ENCODE assay signal across 20 cellular contexts in the genomic region with DNA sequence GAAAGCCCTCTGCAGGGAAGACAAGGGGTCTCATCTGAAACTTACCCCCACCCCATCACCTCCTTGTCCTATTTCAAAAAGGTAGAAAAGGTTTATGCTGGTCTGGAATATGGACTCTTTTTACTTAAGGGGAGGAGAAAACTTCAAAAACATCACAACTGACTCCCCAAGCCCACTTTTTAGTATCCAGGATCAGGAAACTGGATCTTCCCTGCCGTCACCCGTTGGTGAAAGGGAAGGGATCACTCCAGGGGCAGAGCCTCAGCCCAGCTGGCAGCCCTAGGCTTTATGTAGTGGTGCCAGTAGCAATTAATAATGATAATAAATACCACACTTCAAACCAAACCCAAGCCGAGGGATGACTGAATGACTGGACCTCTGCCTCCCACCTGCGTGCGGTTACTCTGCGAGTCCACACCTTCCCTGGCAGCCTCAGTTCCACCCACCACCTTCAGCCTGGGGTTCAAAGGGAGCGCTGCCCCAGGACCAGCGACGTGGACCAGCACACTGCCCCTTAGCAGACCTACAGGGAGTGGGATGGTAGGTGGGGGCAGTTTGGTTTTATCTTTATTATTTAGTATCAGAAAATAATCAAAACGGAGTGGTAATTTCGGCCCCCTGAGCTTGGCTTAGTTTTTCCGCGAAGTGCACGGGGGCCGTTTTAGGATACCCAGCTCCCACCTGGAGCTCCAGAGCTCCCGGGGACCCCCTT. TPM values are rescaled to one million over a fixed set of nuclear protein-coding genes. Genes with fewer than 3 reads are reported as not detected.
DNase-seq lines count a peak whose midpoint lies in the region; ATAC-seq and TF ChIP-seq lines count a peak whose summit lies in the region.
"Had no signal": no experiment of that assay in that cellular context is flagged by ENCODE, and none has a peak within 500 bp of the region (broad histone marks: within the 10 kb centered on the region; RNA-seq: fewer than 3 reads in every experiment).

No MANE protein-coding gene starts in this region.

- H3K27me3 ChIP-seq in HUES64 (ENCODE audit: insufficient read depth, low read length), result peaks cover 97% of the 10 kb centered on the region
- peaks cover 18 to 27% of the 10 kb centered on the region in 2 donors for H3K27me3 ChIP-seq in duodenal mucosa (ENCODE audit: control insufficient read depth in 1 of 2, insufficient read depth in 2 of 2, low read length in 2 of 2)
- H3K27me3 ChIP-seq in spleen (replicated peaks in 1 of 7), result peaks cover 8 to 92% (median 63%) of the 10 kb centered on the region in 7 donors

- peaks cover 22 to 31% of the 10 kb centered on the region in 2 donors for H3K4me1 Mint-ChIP-seq in immature natural killer cell

- H3K27me3 Mint-ChIP-seq in immature natural killer cell (ENCODE audit: low read depth in 3 of 3), result peaks cover 36 to 61% (median 52%) of the 10 kb centered on the region in 3 donors

- H3K9ac ChIP-seq in HUES64 (ENCODE audit: low read depth, low read length) (no peak overlapping the region), duodenal mucosa (ENCODE audit: low read depth in 1 of 2, low read length in 2 of 2) (peak overlapping the region; percentile 54 to 90)

- no peaks in the 10 kb centered on the region for H3K36me3 ChIP-seq in HUES64 (ENCODE audit: insufficient read depth, low read length)
- H3K36me3 ChIP-seq in duodenal mucosa (ENCODE audit: control insufficient read depth in 1 of 2, insufficient read depth in 2 of 2, low read length in 2 of 2), result no peaks in the 10 kb centered on the region
- no peaks in the 10 kb centered on the region for H3K36me3 ChIP-seq in mesodermal cell (ENCODE audit: control insufficient read depth, insufficient read depth, low read length)
- no peaks in the 10 kb centered on the region for H3K36me3 ChIP-seq in spleen

- no peak for TF ChIP-seq POLR2A in spleen (IDR thresholded peaks at IDR 0.05)

- H3K27ac ChIP-seq in HUES64 (ENCODE audit: low read depth, low read length) (no peak overlapping the region), duodenal mucosa (ENCODE audit: low read depth, low read length) (no peak overlapping the region), mesodermal cell (ENCODE audit: low read depth, low read length, severe bottlenecking) (no peak overlapping the region), spleen (peak overlapping the region in 6 of 8 donors; percentile 43 to 93 (median 89))

- H3K4me3 Mint-ChIP-seq in immature natural killer cell, result no peak overlapping the region
- H3K4me3 Mint-ChIP-seq: activated T-helper 1 cell treated with anti-CD3 and anti-CD28 coated beads, Interleukin-12 subunit alpha, Interleukin-12 subunit beta, Interleukin-2, Interleukin-4 antibody, amounts not matched to agents 30 ng/mL and 10 ng/mL and 1 ng/mL, durations not matched to agents 14 hours and 24 hours and 36 hours had no signal

- H3K4me3 ChIP-seq in HUES64 (ENCODE audit: low read length) (peak overlapping the region; percentile 48; the same call in 1 of the 2 replicates), duodenal mucosa (ENCODE audit: low read depth in 1 of 2, low read length in 2 of 2) (peak overlapping the region; percentile 62 to 66), mesodermal cell (ENCODE audit: extremely low read depth, insufficient read depth, low read length, poor library complexity, severe bottlenecking) (peak overlapping the region; percentile 24), spleen (peak overlapping the region in 4 of 8 donors; percentile 68 to 86 (median 68))

- no peak for DNase-seq in spleen
- DNase-seq in immature natural killer cell, result no peak
- no peak for DNase-seq in RKO (ENCODE audit: low spot score)
- no peak for DNase-seq in NCI-H82 (lab: John Stamatoyannopoulos, UW)
- DNase-seq: activated CD8-positive, alpha-beta T cell treated with anti-CD3 and anti-CD28 coated beads for 36 hours; activated naive CD8-positive, alpha-beta T cell treated with anti-CD3 and anti-CD28 coated beads, Interleukin-2, amount 50 U/mL, for 24 hours; COR-L47; erythroblast; GF-D8; KBM-7; left cardiac atrium; NCI-H1105; NCI-H774; stimulated activated naive CD8-positive, alpha-beta T cell treated with anti-CD3 and anti-CD28 coated beads, Interleukin-15, Interleukin-2, amounts not matched to agents 100 U/mL and 50 U/mL, for 24 hours had no signal

- intact Hi-C loops in spleen (cut with DNase I; ENCODE audit: low total_unique reads), result loop anchor here (5.0 to 10.0 kb wide), 2 partner anchors 47 to 140 kb away; no protein-coding TSS in a partner anchor

- H3K36me3 Mint-ChIP-seq in immature natural killer cell, result peaks cover 0 to 3% (median 0%) of the 10 kb centered on the region in 3 donors

- TF ChIP-seq CTCF in spleen (IDR thresholded peaks at IDR 0.05 in 8 of 11, conservative IDR thresholded peaks at IDR 0.05 in 3 of 11), result no peak

- H3K4me1 ChIP-seq in HUES64 (ENCODE audit: insufficient read depth, low read length) (peaks cover 5% of the 10 kb centered on the region; the same call in 1 of the 2 replicates), duodenal mucosa (ENCODE audit: control insufficient read depth in 1 of 2, insufficient read depth in 2 of 2, low read length in 2 of 2) (peaks cover 8 to 11% of the 10 kb centered on the region in 2 donors), mesodermal cell (ENCODE audit: control insufficient read depth, insufficient read depth, low read length, poor library complexity, severe bottlenecking) (peaks cover 9% of the 10 kb centered on the region), spleen (peaks cover 0 to 45% (median 19%) of the 10 kb centered on the region in 6 donors)

- 5% methylated on average over 15 of the region's 16 CpGs for WGBS in HUES64
- 14 to 22% methylated on average over 8 to 11 of the region's 16 CpGs for WGBS in mesodermal cell (ENCODE audit: insufficient coverage in 2 of 2), 2 experiments
- 35 to 45% (median 40%) methylated on average over 15 to 16 of the region's 16 CpGs for WGBS in spleen, 5 donors

- no peak overlapping the region for H3K27ac Mint-ChIP-seq in immature natural killer cell
- H3K27ac Mint-ChIP-seq: activated CD8-positive, alpha-beta T cell treated with anti-CD3 and anti-CD28 coated beads for 36 hours; activated naive CD8-positive, alpha-beta T cell treated with anti-CD3 and anti-CD28 coated beads, Interleukin-2, amount 50 U/mL, for 24 hours had no signal

- H3K9me3 Mint-ChIP-seq in immature natural killer cell, result peaks cover 0 to 2% (median 0%) of the 10 kb centered on the region in 6 donors
- H3K9me3 Mint-ChIP-seq: activated CD8-positive, alpha-beta T cell treated with anti-CD3 and anti-CD28 coated beads for 36 hours; activated naive CD8-positive, alpha-beta T cell treated with anti-CD3 and anti-CD28 coated beads, Interleukin-2, amount 50 U/mL, for 24 hours; activated T-helper 1 cell treated with anti-CD3 and anti-CD28 coated beads, Interleukin-12 subunit alpha, Interleukin-12 subunit beta, Interleukin-2, Interleukin-4 antibody, amounts not matched to agents 30 ng/mL and 10 ng/mL and 1 ng/mL, durations not matched to agents 14 hours and 24 hours and 36 hours had no signal

- no peaks in the 10 kb centered on the region for H3K9me3 ChIP-seq in HUES64 (ENCODE audit: insufficient read depth, low read depth, low read length)
- no peaks in the 10 kb centered on the region for H3K9me3 ChIP-seq in duodenal mucosa (ENCODE audit: control insufficient read depth in 1 of 2, low read length in 2 of 2)
- no peaks in the 10 kb centered on the region for H3K9me3 ChIP-seq in mesodermal cell (ENCODE audit: control insufficient read depth, low read length)
- no peaks in the 10 kb centered on the region for H3K9me3 ChIP-seq in spleen

- no peak for ATAC-seq in GM21737 (IDR thresholded peaks at IDR 0.05; ENCODE audit: unreplicated experiment)
- ATAC-seq: activated CD8-positive, alpha-beta T cell treated with anti-CD3 and anti-CD28 coated beads for 36 hours; activated naive CD8-positive, alpha-beta T cell treated with anti-CD3 and anti-CD28 coated beads, Interleukin-2, amount 50 U/mL, for 24 hours; Panc1; stimulated activated naive CD8-positive, alpha-beta T cell treated with anti-CD3 and anti-CD28 coated beads, Interleukin-15, Interleukin-2, amounts not matched to agents 100 U/mL and 50 U/mL, for 24 hours had no signal

RNA-seq across cellular contexts. Expression of gene GATA6, which starts 4.9 kb away (rescaled TPM):
- 4.3 TPM for polyA plus RNA-seq in HUES64 (2013, experiment 1 of 2)
- 5.0 TPM for polyA plus RNA-seq in HUES64 (2013, experiment 2 of 2)
- polyA plus RNA-seq in mesodermal cell (2013, experiment 1 of 2), result 25.2 TPM
- polyA plus RNA-seq in mesodermal cell (2013, experiment 2 of 2), result 29.9 TPM
- total RNA-seq in spleen, result 10 to 100 TPM; 27.4 to 65.3 (median 42.3) TPM
- 10 to 100 TPM in 1 of 3 donors, 1 to 10 TPM in 2; 4.2 to 14.8 (median 4.9) TPM for polyA plus RNA-seq in spleen
- polyA plus RNA-seq in immature natural killer cell, result under 1 TPM in 1 of 3 donors, not detected in 2; 0.09 TPM
- total RNA-seq: activated CD8-positive, alpha-beta T cell treated with anti-CD3 and anti-CD28 coated beads for 36 hours; activated T-helper 1 cell treated with anti-CD3 and anti-CD28 coated beads, Interleukin-12 subunit alpha, Interleukin-12 subunit beta, Interleukin-2, Interleukin-4 antibody, amounts not matched to agents 30 ng/mL and 10 ng/mL and 1 ng/mL, durations not matched to agents 14 hours and 24 hours and 36 hours had no signal

Comparison
In these comparisons a context has a peak if more than half of its experiments do, and no peak if none do; other contexts are left out.
1. H3K27ac ChIP-seq: peak in spleen (6 of 8); none in HUES64 (single experiment), duodenal mucosa (single experiment) and mesodermal cell (single experiment).
2. RNA of gene GATA6, which starts 4.9 kb away (polyA plus RNA-seq): 4.2 to 14.8 TPM in spleen; 0.09 TPM in immature natural killer cell; every median in the first group is over 4 times any median in the second.